ENCODE assay signal across 21 cellular contexts in the genomic region with DNA sequence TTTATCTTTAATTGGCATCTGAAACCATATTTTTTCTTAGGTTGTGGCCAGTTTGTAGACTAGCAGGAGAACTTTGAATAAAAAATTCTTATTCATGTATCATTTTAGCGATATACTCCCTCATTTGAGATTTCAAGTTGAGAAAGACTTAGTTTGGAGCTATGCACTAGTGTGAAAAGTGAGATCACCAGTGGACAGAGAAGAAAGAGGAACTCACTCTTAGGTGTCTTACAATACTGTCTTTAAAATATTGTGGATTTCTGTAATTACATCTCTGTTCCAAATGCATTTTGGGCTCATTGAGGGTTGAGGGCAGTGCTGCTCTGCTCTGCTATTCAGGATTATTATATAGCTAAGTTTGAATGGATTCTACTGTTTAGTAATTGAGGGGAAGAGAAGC.
DNase-seq lines count a peak whose midpoint lies in the region; ATAC-seq and TF ChIP-seq lines count a peak whose summit lies in the region.
"Had no signal": no experiment of that assay in that cellular context is flagged by ENCODE, and none has a peak within 500 bp of the region (broad histone marks: within the 10 kb centered on the region; RNA-seq: fewer than 3 reads in every experiment).

No MANE protein-coding gene starts in this region.

- H3K4me3 Mint-ChIP-seq in nephron progenitor cell, result no peak overlapping the region
- H3K4me3 Mint-ChIP-seq: CD4-positive, alpha-beta T cell; IgD-negative memory B cell; T-cell had no signal

- peak overlapping the region; percentile 62 for H3K27ac Mint-ChIP-seq in nephron progenitor cell
- H3K27ac Mint-ChIP-seq: CD4-positive, alpha-beta T cell; IgD-negative memory B cell; T-cell had no signal

- no peak for ATAC-seq in HG03097 (IDR thresholded peaks at IDR 0.05; ENCODE audit: low FRiP score, unreplicated experiment)
- ATAC-seq: T-cell had no signal

- DNase-seq in SKM-1 treated with dmso at 0.1 percent for 144 hours (lab: John Stamatoyannopoulos, UW; ENCODE audit: unreplicated experiment) (peak; percentile 1), SKM-1 (lab: John Stamatoyannopoulos, UW; ENCODE audit: unreplicated experiment) (no peak), Kasumi-1 (lab: John Stamatoyannopoulos, UW) (peak; percentile 26 to 36), OCI-M1 (lab: John Stamatoyannopoulos, UW) (peak; percentile 8), nephron progenitor cell (no peak), KG1 (lab: John Stamatoyannopoulos, UW) (no peak), posterior cingulate gyrus (no peak)
- DNase-seq: CD4-positive, alpha-beta T cell; DMS53; GOT3; HCEC 1CT; NCI-H1092 treated with DMSO at 0.1 percent for 48 hours; NCI-H1436; NCI-H187; NCI-H524 treated with DMSO at 0.1 percent for 48 hours; NCI-H774; Peyer's patch; SK-N-SH; T-cell had no signal

- peaks cover 11% of the 10 kb centered on the region for H3K9me3 Mint-ChIP-seq in nephron progenitor cell
- H3K9me3 Mint-ChIP-seq: CD4-positive, alpha-beta T cell; IgD-negative memory B cell; T-cell had no signal

- intact Hi-C loops in posterior cingulate gyrus (cut with DNase I), result no loop called here

- H3K36me3 Mint-ChIP-seq in nephron progenitor cell (ENCODE audit: low read depth), result peaks cover 85% of the 10 kb centered on the region

- TF ChIP-seq CTCF in nephron progenitor cell (IDR thresholded peaks at IDR 0.05), result no peak

- no peaks in the 10 kb centered on the region for H3K4me1 Mint-ChIP-seq in nephron progenitor cell
- H3K4me1 Mint-ChIP-seq: IgD-negative memory B cell had no signal

- H3K27me3 Mint-ChIP-seq in nephron progenitor cell (ENCODE audit: low read depth, poor library complexity), result peaks cover 6% of the 10 kb centered on the region
- H3K27me3 Mint-ChIP-seq: CD4-positive, alpha-beta T cell; IgD-negative memory B cell; T-cell had no signal

Comparison
In these comparisons a context has a peak if more than half of its experiments do, and no peak if none do; other contexts are left out.
1. DNase-seq: peak in SKM-1 treated with dmso at 0.1 percent for 144 hours (single experiment), Kasumi-1 (2 of 2) and OCI-M1 (single experiment); none in SKM-1 (single experiment), nephron progenitor cell (single experiment), KG1 (single experiment) and posterior cingulate gyrus (0 of 10).